In the genomic region with DNA sequence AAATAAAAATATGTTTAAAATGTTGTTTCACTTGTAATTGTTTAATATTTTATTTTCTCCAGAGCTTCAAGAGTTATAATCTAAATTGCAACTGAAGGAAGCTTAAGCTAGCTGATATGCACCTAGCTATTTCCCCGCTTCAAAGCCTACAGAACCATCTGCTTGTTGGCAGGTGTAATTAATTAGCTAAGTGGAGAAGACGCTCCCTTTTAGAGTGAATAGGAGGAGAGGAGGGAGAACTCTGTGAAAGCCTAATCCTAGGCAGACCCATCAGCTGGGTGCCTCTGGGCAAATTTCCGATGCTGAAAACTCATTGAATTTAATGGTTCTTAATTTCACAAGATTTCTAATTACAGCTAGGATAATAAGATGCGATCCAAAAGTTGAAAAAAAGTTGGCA, we compare ENCODE assay signal across 18 cellular contexts.
"Had no signal": no experiment of that assay in that cellular context is flagged by ENCODE, and none has a peak within 500 bp of the region (broad histone marks: within the 10 kb centered on the region; RNA-seq: fewer than 3 reads in every experiment).

No MANE protein-coding gene starts in this region.

- H3K9me3 Mint-ChIP-seq: activated B cell treated with CpG ODN at 0.5 μM for 24 hours; activated CD4-positive, alpha-beta T cell treated with anti-CD3 and anti-CD28 coated beads, Interleukin-2, amount 10 ng/mL, durations not matched to agents 24 days and 14 days; activated naive CD8-positive, alpha-beta T cell treated with anti-CD3 and anti-CD28 coated beads, Interleukin-2, amount 10 ng/mL, durations not matched to agents 7 days and 5 days; memory B cell had no signal

- H3K27ac Mint-ChIP-seq: activated B cell treated with CpG ODN at 0.5 μM for 24 hours; activated CD4-positive, alpha-beta T cell treated with anti-CD3 and anti-CD28 coated beads, Interleukin-2, amount 10 ng/mL, durations not matched to agents 24 days and 14 days; activated CD8-positive, alpha-beta T cell treated with anti-CD3 and anti-CD28 coated beads, Interleukin-2, amount 10 ng/mL, durations not matched to agents 7 days and 5 days; activated naive CD8-positive, alpha-beta T cell treated with anti-CD3 and anti-CD28 coated beads, Interleukin-2, amount 10 ng/mL, durations not matched to agents 7 days and 5 days; activated T-cell treated with anti-CD3 and anti-CD28 coated beads, Interleukin-2, amount 50 U/mL, for 72 hours; memory B cell; naive thymus-derived CD8-positive, alpha-beta T cell; stimulated activated naive B cell treated with anti-CD40 and anti-IgM and Interleukin-4, amounts not matched to agents 10 μg/mL and 1 μg/mL and 100 μg/mL, for 72 hours had no signal

- H3K27ac ChIP-seq: epithelial cell of prostate, neutrophil, tibial artery had no signal

- H3K9me3 ChIP-seq: neutrophil, tibial artery had no signal

- H3K4me3 ChIP-seq: tibial artery had no signal

- H3K4me1 Mint-ChIP-seq: activated B cell treated with CpG ODN at 0.5 μM for 24 hours; activated CD4-positive, alpha-beta T cell treated with anti-CD3 and anti-CD28 coated beads, Interleukin-2, amount 10 ng/mL, durations not matched to agents 24 days and 14 days; activated naive CD8-positive, alpha-beta T cell treated with anti-CD3 and anti-CD28 coated beads, Interleukin-2, amount 10 ng/mL, durations not matched to agents 7 days and 5 days; memory B cell; naive thymus-derived CD8-positive, alpha-beta T cell; stimulated activated naive B cell treated with anti-CD40 and anti-IgM and Interleukin-4, amounts not matched to agents 10 μg/mL and 1 μg/mL and 100 μg/mL, for 72 hours had no signal

- H3K27me3 Mint-ChIP-seq: activated B cell treated with CpG ODN at 0.5 μM for 24 hours; activated CD4-positive, alpha-beta T cell treated with anti-CD3 and anti-CD28 coated beads, Interleukin-2, amount 10 ng/mL, durations not matched to agents 24 days and 14 days; activated naive CD8-positive, alpha-beta T cell treated with anti-CD3 and anti-CD28 coated beads, Interleukin-2, amount 10 ng/mL, durations not matched to agents 7 days and 5 days; memory B cell; naive thymus-derived CD8-positive, alpha-beta T cell; stimulated activated naive B cell treated with anti-CD40 and anti-IgM and Interleukin-4, amounts not matched to agents 10 μg/mL and 1 μg/mL and 100 μg/mL, for 72 hours had no signal

- H3K27me3 ChIP-seq: neutrophil, tibial artery had no signal

- H3K36me3 Mint-ChIP-seq: activated naive CD8-positive, alpha-beta T cell treated with anti-CD3 and anti-CD28 coated beads, Interleukin-2, amount 10 ng/mL, durations not matched to agents 7 days and 5 days; memory B cell; naive thymus-derived CD8-positive, alpha-beta T cell; stimulated activated naive B cell treated with anti-CD40 and anti-IgM and Interleukin-4, amounts not matched to agents 10 μg/mL and 1 μg/mL and 100 μg/mL, for 72 hours had no signal

- H3K36me3 ChIP-seq: neutrophil, tibial artery had no signal

- ATAC-seq: activated CD8-positive, alpha-beta T cell treated with anti-CD3 and anti-CD28 coated beads, Interleukin-2, amount 10 ng/mL, durations not matched to agents 7 days and 5 days; activated T-cell treated with anti-CD3 and anti-CD28 coated beads, Interleukin-2, amount 50 U/mL, for 72 hours; left ventricle myocardium superior; naive thymus-derived CD8-positive, alpha-beta T cell; stimulated activated naive B cell treated with anti-CD40 and anti-IgM and Interleukin-4, amounts not matched to agents 10 μg/mL and 1 μg/mL and 100 μg/mL, for 72 hours had no signal

- H3K4me1 ChIP-seq: tibial artery had no signal

- DNase-seq: activated B cell treated with CpG ODN at 0.5 μM for 24 hours; activated CD4-positive, alpha-beta T cell treated with anti-CD3 and anti-CD28 coated beads, Interleukin-2, amount 10 ng/mL, durations not matched to agents 24 days and 14 days; activated CD8-positive, alpha-beta memory T cell treated with anti-CD3 and anti-CD28 coated beads, Interleukin-2, amount 50 U/mL, for 4 hours; activated CD8-positive, alpha-beta T cell treated with anti-CD3 and anti-CD28 coated beads, Interleukin-2, amount 10 ng/mL, durations not matched to agents 7 days and 5 days; activated naive CD4-positive, alpha-beta T cell; activated naive CD8-positive, alpha-beta T cell treated with anti-CD3 and anti-CD28 coated beads, Interleukin-2, amount 10 ng/mL, durations not matched to agents 7 days and 5 days; activated T-cell treated with anti-CD3 and anti-CD28 coated beads, Interleukin-2, amount 50 U/mL, for 72 hours; head of caudate nucleus; kidney glomerular epithelial cell; left ventricle myocardium superior; naive thymus-derived CD8-positive, alpha-beta T cell; retina; stimulated activated CD4-positive, alpha-beta T cell treated with anti-CD3 and anti-CD28 coated beads, Interleukin-4, amount 100 ng/mL, for 1 hour; stimulated activated naive B cell treated with anti-CD40 and anti-IgM and Interleukin-4, amounts not matched to agents 10 μg/mL and 1 μg/mL and 100 μg/mL, for 72 hours; tibial artery had no signal

- H3K4me3 Mint-ChIP-seq: activated B cell treated with CpG ODN at 0.5 μM for 24 hours; activated CD4-positive, alpha-beta T cell treated with anti-CD3 and anti-CD28 coated beads, Interleukin-2, amount 10 ng/mL, durations not matched to agents 24 days and 14 days; activated CD8-positive, alpha-beta T cell treated with anti-CD3 and anti-CD28 coated beads, Interleukin-2, amount 10 ng/mL, durations not matched to agents 7 days and 5 days; activated naive CD8-positive, alpha-beta T cell treated with anti-CD3 and anti-CD28 coated beads, Interleukin-2, amount 10 ng/mL, durations not matched to agents 7 days and 5 days; activated T-cell treated with anti-CD3 and anti-CD28 coated beads, Interleukin-2, amount 50 U/mL, for 72 hours; memory B cell; naive thymus-derived CD8-positive, alpha-beta T cell; stimulated activated naive B cell treated with anti-CD40 and anti-IgM and Interleukin-4, amounts not matched to agents 10 μg/mL and 1 μg/mL and 100 μg/mL, for 72 hours had no signal
